ENCODE assay signal across 8 cellular contexts in the genomic region with DNA sequence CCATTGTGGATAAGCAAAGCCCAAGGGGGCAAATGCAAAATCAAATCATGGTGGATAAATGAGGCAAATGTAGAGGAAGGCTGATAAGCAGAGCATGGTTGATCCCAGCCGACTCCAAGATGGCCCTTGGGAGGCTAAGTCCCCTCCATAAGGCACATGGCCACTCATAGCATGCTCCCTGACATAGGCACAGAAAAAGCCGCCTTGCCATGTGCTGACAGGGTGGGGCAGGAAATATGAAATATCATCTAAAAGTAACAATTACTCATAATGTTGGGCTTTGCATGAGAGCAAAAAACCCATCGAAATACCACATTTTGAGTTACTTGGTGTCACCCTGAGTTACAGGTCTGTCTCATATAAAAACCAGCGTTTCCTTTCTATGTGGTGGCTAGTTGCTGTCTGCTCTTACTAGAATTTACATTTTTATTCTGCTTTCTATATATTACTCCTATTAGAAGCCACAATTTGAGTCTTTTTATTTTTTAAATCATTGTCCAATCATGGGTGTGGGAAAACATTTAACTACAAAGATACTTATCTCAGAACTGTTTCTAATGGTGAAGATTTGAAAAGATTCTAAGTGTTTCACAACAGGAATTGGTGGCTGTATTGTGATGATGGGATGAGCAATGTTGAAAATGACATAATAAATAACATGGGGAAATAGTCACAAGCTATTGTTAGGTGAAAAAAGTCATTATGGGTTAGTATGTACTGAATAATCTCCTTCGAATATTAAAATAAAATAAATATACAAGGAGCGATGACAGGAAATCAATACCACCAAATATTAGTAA.
DNase-seq lines count a peak whose midpoint lies in the region; ATAC-seq, FAIRE-seq and TF ChIP-seq lines count a peak whose summit lies in the region.

No MANE protein-coding gene starts in this region.

- CTCF ChIA-PET in endothelial cell of umbilical vein (lab: Charles Lee), result interaction anchor here (1.0 kb wide), 1 partner anchor 174 kb away, joined by 3 read pairs; no protein-coding TSS in a partner anchor

- no peaks in the 10 kb centered on the region for H4K20me1 ChIP-seq in endothelial cell of umbilical vein (replicated peaks; ENCODE audit: control insufficient read depth, extremely low read depth, insufficient read depth, low read length)

- H3K4me1 ChIP-seq in endothelial cell of umbilical vein (ENCODE audit: control insufficient read depth, extremely low read depth, insufficient read depth, low read length), result peaks cover 76% of the 10 kb centered on the region

- BruUV-seq in endothelial cell of umbilical vein (replicated peaks; lab: Mats Ljungman, UMichigan), result no TSS peak

- H3K36me3 ChIP-seq in endothelial cell of umbilical vein (ENCODE audit: control insufficient read depth in 2 of 2, extremely low read depth in 1 of 2, insufficient read depth in 2 of 2, low read length in 2 of 2), result no peaks in the 10 kb centered on the region

- H2AFZ ChIP-seq in endothelial cell of umbilical vein (ENCODE audit: low read depth, low read length), result no peak overlapping the region

- TF ChIP-seq POLR2A in endothelial cell of umbilical vein (IDR thresholded peaks at IDR 0.05; ENCODE audit: low read depth, low read length), result no peak

- H3K9me1 ChIP-seq in endothelial cell of umbilical vein (replicated peaks; ENCODE audit: control insufficient read depth, extremely low read depth, insufficient read depth, low read length), result no peaks in the 10 kb centered on the region

- peak overlapping the region; percentile 72 for H3K27ac ChIP-seq in endothelial cell of umbilical vein (ENCODE audit: insufficient read depth, low read depth, low read length)

- peak overlapping the region; percentile 53 for H3K9ac ChIP-seq in endothelial cell of umbilical vein (replicated peaks; ENCODE audit: extremely low read depth, insufficient read depth, low read length)

- peak overlapping the region; percentile 19 for H3K4me2 ChIP-seq in endothelial cell of umbilical vein (ENCODE audit: insufficient read depth, low read length)

- DNase-seq in GM13977 (ENCODE audit: low spot score) (peak; percentile 23), endothelial cell of umbilical vein (ENCODE audit: low read depth, low spot score) (peak; percentile 57), NCI-H1092 (lab: John Stamatoyannopoulos, UW) (no peak), mucosa of gallbladder (ENCODE audit: low spot score) (no peak), urothelium cell line (ENCODE audit: low spot score) (no peak)
- DNase-seq in activated CD4-positive, alpha-beta T cell treated with anti-CD3 and anti-CD28 coated beads for 4 hours, result peak; percentile 70 to 75
- DNase-seq in stimulated activated CD8-positive, alpha-beta memory T cell treated with anti-CD3 and anti-CD28 coated beads, Interleukin-15, amount 100 ng/mL, for 48 hours (ENCODE audit: low read depth in 2 of 2), result peak; percentile 59 to 66

- H3K27me3 ChIP-seq in endothelial cell of umbilical vein (ENCODE audit: control insufficient read depth in 2 of 2, insufficient read depth in 2 of 2, low read length in 2 of 2), result no peaks in the 10 kb centered on the region

- TF ChIP-seq CTCF in GM13977 (IDR thresholded peaks at IDR 0.05; ENCODE audit: extremely low read depth, insufficient read depth, missing control alignments) (no peak), endothelial cell of umbilical vein (IDR thresholded peaks at IDR 0.05; ENCODE audit: extremely low read depth in 1 of 2, insufficient read depth in 1 of 2, low read depth in 1 of 2, low read length in 2 of 2) (no peak)

- intact Hi-C loops in endothelial cell of umbilical vein (cut with micrococcal nuclease), result no loop called here

- H3K79me2 ChIP-seq in endothelial cell of umbilical vein (ENCODE audit: control insufficient read depth, insufficient read depth, low read length), result no peaks in the 10 kb centered on the region

- FAIRE-seq in endothelial cell of umbilical vein (lab: Jason Lieb, UNC), result no peak
- no peak for FAIRE-seq in urothelium cell line (lab: Jason Lieb, UNC)

- no peaks in the 10 kb centered on the region for H3K9me3 ChIP-seq in endothelial cell of umbilical vein (replicated peaks; ENCODE audit: control insufficient read depth, insufficient read depth, low read length)

- POLR2A ChIA-PET in endothelial cell of umbilical vein (lab: Charles Lee), result interaction anchor here (0.8 kb wide), 1 partner anchor 31 kb away, joined by 3 read pairs; no protein-coding TSS in a partner anchor

- ATAC-seq in HG02973 (IDR thresholded peaks at IDR 0.05; ENCODE audit: unreplicated experiment), result peak; percentile 53

- in situ Hi-C loops in GM13977 (cut with MboI; ENCODE audit: low pct_unique_long_range_greater_than_20kb, low sequenced_read_pairs, unreplicated experiment), result no loop called here

- dilution Hi-C loops in endothelial cell of umbilical vein (cut with MboI; ENCODE audit: extremely low pct_ligation_motif_present, low sequenced_read_pairs), result no loop called here

- H3K4me3 ChIP-seq in endothelial cell of umbilical vein (replicated peaks in 1 of 3; ENCODE audit: insufficient read depth in 1 of 3, low read depth in 1 of 3, low read length in 3 of 3), result no peak overlapping the region

TF ChIP-seq in endothelial cell of umbilical vein, 7 proteins besides CTCF, POLR2A, EP300 and RAD21:
- TF ChIP-seq GATA2 (IDR thresholded peaks at IDR 0.05; ENCODE audit: insufficient read depth, insufficient read length, low read depth, low read length) (peak; percentile 14), MYC (IDR thresholded peaks at IDR 0.05; ENCODE audit: low read depth, low read length) (peak; percentile 89), FOS (IDR thresholded peaks at IDR 0.05; ENCODE audit: borderline replicate concordance, insufficient read depth, low read length) (peak; percentile 33), POLR2AphosphoS5 (IDR thresholded peaks at IDR 0.05; ENCODE audit: insufficient read depth, low read depth, low read length) (peak; percentile 24), EZH2 (IDR thresholded peaks at IDR 0.05; ENCODE audit: borderline replicate concordance, low read depth, low read length, severe bottlenecking) (no peak), JUN (IDR thresholded peaks at IDR 0.05; ENCODE audit: borderline replicate concordance, insufficient read depth, insufficient read length, low read depth) (peak; percentile 11)
- TF ChIP-seq, protein P1, sequence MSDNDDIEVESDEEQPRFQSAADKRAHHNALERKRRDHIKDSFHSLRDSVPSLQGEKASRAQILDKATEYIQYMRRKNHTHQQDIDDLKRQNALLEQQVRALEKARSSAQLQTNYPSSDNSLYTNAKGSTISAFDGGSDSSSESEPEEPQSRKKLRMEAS (IDR thresholded peaks at IDR 0.05; ENCODE audit: insufficient read depth, insufficient read length), result peak; percentile 43

Comparison
In these comparisons a context has a peak if more than half of its experiments do, and no peak if none do; other contexts are left out.
1. DNase-seq: peak in GM13977 (single experiment), activated CD4-positive, alpha-beta T cell treated with anti-CD3 and anti-CD28 coated beads for 4 hours (2 of 2), endothelial cell of umbilical vein (single experiment) and stimulated activated CD8-positive, alpha-beta memory T cell treated with anti-CD3 and anti-CD28 coated beads, Interleukin-15, amount 100 ng/mL, for 48 hours (2 of 2); none in NCI-H1092 (single experiment), mucosa of gallbladder (single experiment) and urothelium cell line (single experiment).